9 cellular contexts compared by ENCODE assay signal in genomic region chr7:584122-584465, GRCh38.
DNase-seq lines count a peak whose midpoint lies in the region; ATAC-seq and TF ChIP-seq lines count a peak whose summit lies in the region.
"Had no signal": no experiment of that assay in that cellular context is flagged by ENCODE, and none has a peak within 500 bp of the region (broad histone marks: within the 10 kb centered on the region; RNA-seq: fewer than 3 reads in every experiment).

No MANE protein-coding gene starts in this region.

- WGBS in upper lobe of left lung, 2 donors, result 75% methylated on average over 15 of the region's 15 CpGs

- peak overlapping the region in 1 of 4 donors; percentile 46 for H3K27ac ChIP-seq in upper lobe of left lung

- H3K9me3 ChIP-seq in upper lobe of left lung, result no peaks in the 10 kb centered on the region

- no peaks in the 10 kb centered on the region for H3K27me3 ChIP-seq in upper lobe of left lung

- ATAC-seq in esophagus mucosa (peak; percentile 55), HG03354 (IDR thresholded peaks at IDR 0.05; ENCODE audit: poor library complexity, severe bottlenecking, unreplicated experiment) (no peak), upper lobe of left lung (ENCODE audit: low FRiP score in 2 of 2) (no peak)

- TF ChIP-seq CTCF in upper lobe of left lung (IDR thresholded peaks at IDR 0.05), result no peak

- no peak for TF ChIP-seq POLR2A in upper lobe of left lung (IDR thresholded peaks at IDR 0.05)

- TF ChIP-seq EP300 in upper lobe of left lung (IDR thresholded peaks at IDR 0.05), result no peak

- no peaks in the 10 kb centered on the region for H3K4me1 ChIP-seq in upper lobe of left lung

- H3K4me3 ChIP-seq in upper lobe of left lung, result peak overlapping the region in 1 of 4 donors; percentile 25

- DNase-seq in Kasumi-1 (lab: John Stamatoyannopoulos, UW) (peak; percentile 34 to 55), NCI-H2107 treated with DMSO at 0.1 percent for 48 hours (lab: John Stamatoyannopoulos, UW; ENCODE audit: unreplicated experiment) (no peak), upper lobe of left lung (no peak), dedifferentiated amniotic fluid mesenchymal stem cell (ENCODE audit: extremely low spot score) (no peak)
- peak; percentile 77 to 87 for DNase-seq in activated CD8-positive, alpha-beta memory T cell treated with anti-CD3 and anti-CD28 coated beads for 1 hour (ENCODE audit: extremely low read depth in 1 of 2, low read depth in 1 of 2)
- DNase-seq in stimulated activated CD8-positive, alpha-beta memory T cell treated with anti-CD3 and anti-CD28 coated beads, Interleukin-15, amount 100 ng/mL, for 24 hours (ENCODE audit: low read depth), result peak; percentile 60
- DNase-seq: NCI-H82 had no signal

- H3K36me3 ChIP-seq in upper lobe of left lung, result peaks cover 0 to 4% (median 0%) of the 10 kb centered on the region in 4 donors

Comparison
In these comparisons a context has a peak if more than half of its experiments do, and no peak if none do; other contexts are left out.
1. DNase-seq: peak in Kasumi-1 (2 of 2), activated CD8-positive, alpha-beta memory T cell treated with anti-CD3 and anti-CD28 coated beads for 1 hour (2 of 2) and stimulated activated CD8-positive, alpha-beta memory T cell treated with anti-CD3 and anti-CD28 coated beads, Interleukin-15, amount 100 ng/mL, for 24 hours (single experiment); none in NCI-H2107 treated with DMSO at 0.1 percent for 48 hours (single experiment), upper lobe of left lung (0 of 2) and dedifferentiated amniotic fluid mesenchymal stem cell (single experiment).